ENCODE assay signal across 19 cellular contexts in the genomic region with DNA sequence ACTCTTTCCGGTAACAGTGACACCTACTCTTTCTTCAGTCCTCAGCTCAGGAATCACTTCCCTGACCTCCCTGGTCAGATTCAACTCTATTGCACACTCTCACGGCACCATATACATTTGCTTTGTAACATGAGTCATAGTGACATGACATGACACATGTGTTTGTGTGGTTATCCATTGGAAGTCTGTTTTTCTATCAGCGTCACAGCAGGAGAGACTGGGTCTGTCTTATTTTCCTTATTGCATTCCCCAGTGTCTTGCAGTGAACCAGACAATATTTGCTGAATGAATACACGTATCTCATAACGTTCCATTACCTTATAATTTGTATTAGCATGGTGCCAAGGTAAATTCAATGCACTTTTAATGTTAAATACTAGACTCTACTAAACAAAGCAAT.
A peak's percentile ranks its signal among the peaks of the same experiment; 100 is the strongest.
DNase-seq lines count a peak whose midpoint lies in the region; ATAC-seq and TF ChIP-seq lines count a peak whose summit lies in the region.
"Had no signal": no experiment of that assay in that cellular context is flagged by ENCODE, and none has a peak within 500 bp of the region (broad histone marks: within the 10 kb centered on the region; RNA-seq: fewer than 3 reads in every experiment).

No MANE protein-coding gene starts in this region.

- H3K4me3 ChIP-seq in astrocyte of the spinal cord (ENCODE audit: low read depth, low read length): no peak overlapping the region
- H3K4me3 ChIP-seq: esophagus squamous epithelium, HAP-1, tibial artery had no signal

- in situ Hi-C loops in astrocyte of the spinal cord (cut with HindIII; ENCODE audit: low sequenced_read_pairs): no loop called here

- no peak for ATAC-seq in activated naive CD8-positive, alpha-beta T cell treated with anti-CD3 and anti-CD28 coated beads, Interleukin-2, amount 50 U/mL, for 24 hours
- ATAC-seq: right cardiac atrium, WTC11 had no signal

- H3K9me3 Mint-ChIP-seq in activated naive CD8-positive, alpha-beta T cell treated with anti-CD3 and anti-CD28 coated beads, Interleukin-2, amount 50 U/mL, for 24 hours: peaks cover 5% of the 10 kb centered on the region

- peaks cover 2% of the 10 kb centered on the region for H3K27me3 Mint-ChIP-seq in activated naive CD8-positive, alpha-beta T cell treated with anti-CD3 and anti-CD28 coated beads, Interleukin-2, amount 50 U/mL, for 24 hours

- H3K27ac Mint-ChIP-seq in activated naive CD8-positive, alpha-beta T cell treated with anti-CD3 and anti-CD28 coated beads, Interleukin-2, amount 50 U/mL, for 24 hours: no peak overlapping the region

- no peaks in the 10 kb centered on the region for H3K36me3 Mint-ChIP-seq in activated naive CD8-positive, alpha-beta T cell treated with anti-CD3 and anti-CD28 coated beads, Interleukin-2, amount 50 U/mL, for 24 hours (ENCODE audit: low read depth)

- DNase-seq in ELR (ENCODE audit: low read depth) (peak; percentile 28), NCI-H1930 (lab: John Stamatoyannopoulos, UW) (peak; percentile 39 to 85), astrocyte of the spinal cord (ENCODE audit: low read depth, low spot score) (peak; percentile 92), hepatic stellate cell (ENCODE audit: low spot score) (peak; percentile 16), mucosa of gallbladder (ENCODE audit: low spot score) (no peak)
- DNase-seq in NK-92 treated with Interleukin-12 subunit alpha and Interleukin-12 subunit beta, amount 100 ng/mL, for 24 hours (lab: John Stamatoyannopoulos, UW): no peak
- DNase-seq in activated naive CD8-positive, alpha-beta T cell treated with anti-CD3 and anti-CD28 coated beads, Interleukin-2, amount 50 U/mL, for 24 hours: no peak
- no peak for DNase-seq in activated CD4-positive, alpha-beta T cell treated with anti-CD3 and anti-CD28 coated beads for 48 hours
- DNase-seq: activated effector memory CD4-positive, alpha-beta T cell treated with anti-CD3 and anti-CD28 coated beads, Interleukin-2, amount 50 U/mL, for 16 hours; amygdala; esophagus squamous epithelium; hippocampal formation; MV-4-11; right cardiac atrium; stimulated activated CD4-positive, alpha-beta T cell treated with anti-CD3 and anti-CD28 coated beads, Interleukin-4, amount 100 ng/mL, for 24 hours; T-helper 1 cell; tibial artery had no signal

- H3K4me3 Mint-ChIP-seq in activated naive CD8-positive, alpha-beta T cell treated with anti-CD3 and anti-CD28 coated beads, Interleukin-2, amount 50 U/mL, for 24 hours: no peak overlapping the region
- H3K4me3 Mint-ChIP-seq: WTC11 had no signal

- TF ChIP-seq CTCF in astrocyte of the spinal cord (IDR thresholded peaks at IDR 0.05; ENCODE audit: low read depth, low read length): no peak

- H3K4me1 Mint-ChIP-seq in activated naive CD8-positive, alpha-beta T cell treated with anti-CD3 and anti-CD28 coated beads, Interleukin-2, amount 50 U/mL, for 24 hours: no peaks in the 10 kb centered on the region

Comparison
In these comparisons a context has a peak if more than half of its experiments do, and no peak if none do; other contexts are left out.
1. DNase-seq: peak in ELR (single experiment), NCI-H1930 (2 of 2), astrocyte of the spinal cord (single experiment) and hepatic stellate cell (single experiment); none in NK-92 treated with Interleukin-12 subunit alpha and Interleukin-12 subunit beta, amount 100 ng/mL, for 24 hours (single experiment), activated naive CD8-positive, alpha-beta T cell treated with anti-CD3 and anti-CD28 coated beads, Interleukin-2, amount 50 U/mL, for 24 hours (single experiment), mucosa of gallbladder (single experiment) and activated CD4-positive, alpha-beta T cell treated with anti-CD3 and anti-CD28 coated beads for 48 hours (single experiment).